ENCODE assay signal across 29 cellular contexts in genomic region chr11:110074499-110074898, GRCh38. TPM values are rescaled to one million over a fixed set of nuclear protein-coding genes. Genes with fewer than 3 reads are reported as not detected.
"Had no signal": no experiment of that assay in that cellular context is flagged by ENCODE, and none has a peak within 500 bp of the region (broad histone marks: within the 10 kb centered on the region; RNA-seq: fewer than 3 reads in every experiment).

No MANE protein-coding gene starts in this region.

- ATAC-seq: naive thymus-derived CD4-positive, alpha-beta T cell; natural killer cell; psoas muscle; right lobe of liver; stimulated activated memory B cell treated with anti-CD40 and anti-IgM and Interleukin-4, amounts not matched to agents 10 μg/mL and 1 μg/mL and 100 μg/mL, for 72 hours; stimulated activated naive CD8-positive, alpha-beta T cell treated with anti-CD3 and anti-CD28 coated beads, Interleukin-15, amount 100 ng/mL, for 72 hours; stimulated activated naive CD8-positive, alpha-beta T cell treated with anti-CD3 and anti-CD28 coated beads, Interleukin-15, Interleukin-2, amounts not matched to agents 100 U/mL and 50 U/mL, for 24 hours; upper lobe of right lung had no signal

- H3K9me3 ChIP-seq: ovary, right lobe of liver, testis, tibial artery, upper lobe of right lung, uterus had no signal

- H3K79me2 ChIP-seq: parathyroid adenoma had no signal

- H3K4me3 Mint-ChIP-seq: naive thymus-derived CD4-positive, alpha-beta T cell; natural killer cell; nephron; neural progenitor cell; stimulated activated memory B cell treated with anti-CD40 and anti-IgM and Interleukin-4, amounts not matched to agents 10 μg/mL and 1 μg/mL and 100 μg/mL, for 72 hours; stimulated activated naive CD8-positive, alpha-beta T cell treated with anti-CD3 and anti-CD28 coated beads, Interleukin-15, amount 100 ng/mL, for 72 hours had no signal

- H3K4me2 ChIP-seq: neural progenitor cell had no signal

- H3K27me3 ChIP-seq: neural progenitor cell, ovary, right lobe of liver, sigmoid colon, suprapubic skin, testis, transverse colon, upper lobe of right lung, uterus had no signal

- DNase-seq: naive thymus-derived CD4-positive, alpha-beta T cell; natural killer cell; nucleus accumbens; posterior cingulate gyrus; psoas muscle; right lobe of liver; sigmoid colon; stimulated activated CD4-positive, alpha-beta T cell treated with anti-CD3 and anti-CD28 coated beads, Interleukin-15, amount 100 ng/mL, for 24 hours; stimulated activated CD4-positive, alpha-beta T cell treated with anti-CD3 and anti-CD28 coated beads, Interleukin-2, amount 100 ng/mL, for 24 hours; stimulated activated CD4-positive, alpha-beta T cell treated with anti-CD3 and anti-CD28 coated beads, Interleukin-2, amount 100 ng/mL, for 48 hours; stimulated activated CD4-positive, alpha-beta T cell treated with anti-CD3 and anti-CD28 coated beads, Interleukin-4, amount 100 ng/mL, for 4 hours; stimulated activated CD8-positive, alpha-beta memory T cell treated with anti-CD3 and anti-CD28 coated beads, Interleukin-4, amount 100 ng/mL, for 48 hours; stimulated activated naive CD4-positive, alpha-beta T cell; stimulated activated naive CD8-positive, alpha-beta T cell treated with anti-CD3 and anti-CD28 coated beads, Interleukin-15, amount 100 ng/mL, for 72 hours; stimulated activated naive CD8-positive, alpha-beta T cell treated with anti-CD3 and anti-CD28 coated beads, Interleukin-15, Interleukin-2, amounts not matched to agents 100 U/mL and 50 U/mL, for 24 hours; substantia nigra; tibial artery; transverse colon; upper lobe of right lung; uterus had no signal

- H3K27ac ChIP-seq: neural progenitor cell, ovary, parathyroid adenoma, psoas muscle, right lobe of liver, sigmoid colon, suprapubic skin, testis, tibial artery, transverse colon, upper lobe of right lung, uterus had no signal

- FAIRE-seq: small intestine had no signal

- H2AFZ ChIP-seq: neural progenitor cell, parathyroid adenoma had no signal

- H3K36me3 Mint-ChIP-seq: naive thymus-derived CD4-positive, alpha-beta T cell; natural killer cell; neural progenitor cell; stimulated activated memory B cell treated with anti-CD40 and anti-IgM and Interleukin-4, amounts not matched to agents 10 μg/mL and 1 μg/mL and 100 μg/mL, for 72 hours had no signal

- H3K9me3 Mint-ChIP-seq: natural killer cell; nephron; neural progenitor cell; stimulated activated memory B cell treated with anti-CD40 and anti-IgM and Interleukin-4, amounts not matched to agents 10 μg/mL and 1 μg/mL and 100 μg/mL, for 72 hours; stimulated activated naive CD8-positive, alpha-beta T cell treated with anti-CD3 and anti-CD28 coated beads, Interleukin-15, amount 100 ng/mL, for 72 hours had no signal

- H3K4me1 ChIP-seq: parathyroid adenoma, right lobe of liver, tibial artery, uterus had no signal

- H3K9ac ChIP-seq: neural progenitor cell, parathyroid adenoma had no signal

- H3K27ac Mint-ChIP-seq: naive thymus-derived CD4-positive, alpha-beta T cell; natural killer cell; neural progenitor cell; progenitor cell of endocrine pancreas; stimulated activated memory B cell treated with anti-CD40 and anti-IgM and Interleukin-4, amounts not matched to agents 10 μg/mL and 1 μg/mL and 100 μg/mL, for 72 hours; stimulated activated naive CD8-positive, alpha-beta T cell treated with anti-CD3 and anti-CD28 coated beads, Interleukin-15, amount 100 ng/mL, for 72 hours had no signal

- H3K4me1 Mint-ChIP-seq: natural killer cell had no signal

- H3K36me3 ChIP-seq: neural progenitor cell, ovary, right lobe of liver, sigmoid colon, suprapubic skin, tibial artery, transverse colon, upper lobe of right lung, uterus had no signal

- H3K4me3 ChIP-seq: neural progenitor cell, ovary, psoas muscle, right lobe of liver, sigmoid colon, suprapubic skin, testis, tibial artery, transverse colon, upper lobe of right lung, uterus had no signal

RNA-seq across cellular contexts. Expression of gene ZC3H12C, which starts 18.7 kb away (rescaled TPM):
- polyA plus RNA-seq: naive thymus-derived CD4-positive, alpha-beta T cell had no signal
